In genomic region chr11:3797329-3798090, GRCh38 we compare ENCODE assay signal across 8 cellular contexts. TPM values are rescaled to one million over a fixed set of nuclear protein-coding genes. Genes with fewer than 3 reads are reported as not detected.
DNase-seq lines count a peak whose midpoint lies in the region; ATAC-seq and TF ChIP-seq lines count a peak whose summit lies in the region.

TSS of gene NUP98 (minus strand) at chr11:3797554. CDS start at chr11:3782117, 15,437 bp downstream.

- ATAC-seq in HG03432 (IDR thresholded peaks at IDR 0.05; ENCODE audit: unreplicated experiment) = peak; percentile 91

- TF ChIP-seq POLR2A in GM19099 (IDR thresholded peaks at IDR 0.05; ENCODE audit: extremely low read depth, insufficient read length, low read depth) = peak; percentile 89

- DNase-seq in AG20443 (ENCODE audit: low spot score) = peak; percentile 98
- peak; percentile 95 for DNase-seq in NCI-H510A (lab: John Stamatoyannopoulos, UW)
- peak; percentile 100 for DNase-seq in activated CD4-positive, alpha-beta T cell treated with anti-CD3 and anti-CD28 coated beads for 1 hour
- peak; percentile 100 for DNase-seq in cerebellum (ENCODE audit: low spot score)
- DNase-seq in islet precursor cell = peak; percentile 100
- peak; percentile 99 to 100 (median 99) for DNase-seq in stimulated activated CD4-positive, alpha-beta T cell treated with anti-CD3 and anti-CD28 coated beads, Interleukin-12 subunit alpha, Interleukin-12 subunit beta, amount 100 ng/mL, for 48 hours (ENCODE audit: low read depth in 2 of 3, low spot score in 1 of 3)

RNA-seq across cellular contexts. Expression of gene NUP98, which starts in this region (rescaled TPM):
- 82.2 TPM for total RNA-seq in cerebellum

Comparison
In these comparisons a context has a peak if more than half of its experiments do, and no peak if none do; other contexts are left out.
1. Peak in every context shown above with its lines: DNase-seq and ATAC-seq.